In genomic region chr1:228151526-228151925, GRCh38 we compare ENCODE assay signal across 1 cellular context.
TF ChIP-seq lines count a peak whose summit lies in the region.

No MANE protein-coding gene starts in this region.

TF ChIP-seq in HepG2, 621 proteins besides CTCF, POLR2A, EP300 and RAD21:
- peak; percentile 17 for TF ChIP-seq ZNF883 (CRISPR knock-in tag; IDR thresholded peaks at IDR 0.05; ENCODE audit: not compliant biosample characterization)
- TF ChIP-seq NFIC (IDR thresholded peaks at IDR 0.05; ENCODE audit: low read length) = no peak
- TF ChIP-seq ELF1 (CRISPR knock-in tag; IDR thresholded peaks at IDR 0.05) = no peak
- 0 out of 2 replicates have a peak, but pooled peaks have one; percentile 27 for TF ChIP-seq ZBTB39 (CRISPR knock-in tag; IDR thresholded peaks at IDR 0.05)
- peak; percentile 52; the same call in 1 of the 2 replicates for TF ChIP-seq ZNF740 (CRISPR knock-in tag; IDR thresholded peaks at IDR 0.05)
- 0 out of 2 replicates have a peak, but pooled peaks have one; percentile 25 for TF ChIP-seq MYC (CRISPR knock-in tag; IDR thresholded peaks at IDR 0.05; ENCODE audit: borderline replicate concordance)
- TF ChIP-seq HIC2 (CRISPR knock-in tag; IDR thresholded peaks at IDR 0.05; ENCODE audit: low read depth) = peak; percentile 28; the same call in 1 of the 2 replicates
